9 cellular contexts compared by ENCODE assay signal in the genomic region with DNA sequence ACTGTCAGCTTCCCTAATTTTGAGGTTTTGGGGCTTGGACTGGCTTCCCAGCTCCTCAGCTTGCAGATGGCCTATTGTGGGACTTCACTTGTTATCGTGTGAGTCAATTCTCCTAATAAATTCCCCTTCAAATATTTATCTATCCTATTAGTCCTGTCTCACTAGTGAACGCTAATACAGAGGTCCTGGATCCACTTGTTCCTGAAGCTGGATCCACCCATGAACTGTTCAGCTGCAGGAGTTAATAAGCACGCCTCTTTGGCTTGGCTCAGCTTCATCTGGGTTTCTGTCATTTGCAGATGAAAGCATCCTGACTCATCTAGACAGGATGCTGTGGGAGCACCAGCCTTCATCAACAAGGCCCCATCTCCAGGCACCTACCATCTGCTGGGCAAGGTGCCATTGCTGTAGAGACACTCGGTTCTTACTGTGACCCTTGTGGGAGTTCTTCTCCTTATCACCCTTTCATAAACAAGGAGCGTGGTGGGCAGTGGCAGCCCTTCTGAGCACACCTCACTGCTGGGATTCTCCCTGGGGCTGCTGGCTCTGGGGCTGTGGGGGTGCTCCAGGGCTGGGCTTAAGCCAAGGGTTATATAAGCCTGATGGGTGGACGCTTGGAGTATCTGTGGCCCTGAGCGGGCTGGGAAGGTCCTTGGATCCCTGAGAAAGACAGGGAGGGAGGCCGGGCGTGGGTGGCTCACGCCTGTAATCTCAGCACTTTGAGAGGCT.
DNase-seq lines count a peak whose midpoint lies in the region; ATAC-seq and TF ChIP-seq lines count a peak whose summit lies in the region.
"Had no signal": no experiment of that assay in that cellular context is flagged by ENCODE, and none has a peak within 500 bp of the region (broad histone marks: within the 10 kb centered on the region; RNA-seq: fewer than 3 reads in every experiment).

No MANE protein-coding gene starts in this region.

- no peaks in the 10 kb centered on the region for H3K9me3 Mint-ChIP-seq in central memory CD8-positive, alpha-beta T cell
- H3K9me3 Mint-ChIP-seq: stimulated activated naive B cell treated with anti-CD40 and anti-IgM and Interleukin-4, amounts not matched to agents 10 μg/mL and 1 μg/mL and 100 μg/mL, for 72 hours had no signal

- peaks cover 7% of the 10 kb centered on the region for H3K36me3 Mint-ChIP-seq in central memory CD8-positive, alpha-beta T cell (ENCODE audit: insufficient read depth)
- H3K36me3 Mint-ChIP-seq: stimulated activated naive B cell treated with anti-CD40 and anti-IgM and Interleukin-4, amounts not matched to agents 10 μg/mL and 1 μg/mL and 100 μg/mL, for 72 hours had no signal

- H3K27me3 Mint-ChIP-seq in central memory CD8-positive, alpha-beta T cell: no peaks in the 10 kb centered on the region

- H3K4me1 Mint-ChIP-seq in central memory CD8-positive, alpha-beta T cell: peaks cover 37% of the 10 kb centered on the region

- TF ChIP-seq CTCF in GM13976 (IDR thresholded peaks at IDR 0.05; ENCODE audit: borderline replicate concordance, control extremely low read depth, extremely low read depth, insufficient read depth, missing control alignments): no peak

- ATAC-seq in central memory CD8-positive, alpha-beta T cell (replicated peaks; ENCODE audit: extremely low read depth, poor library complexity, severe bottlenecking): peak; percentile 88
- no peak for ATAC-seq in GM21717 (IDR thresholded peaks at IDR 0.05; ENCODE audit: unreplicated experiment)
- ATAC-seq in GM18858 (IDR thresholded peaks at IDR 0.05; ENCODE audit: unreplicated experiment): no peak

- peak overlapping the region; percentile 43 for H3K4me3 Mint-ChIP-seq in central memory CD8-positive, alpha-beta T cell
- H3K4me3 Mint-ChIP-seq: stimulated activated naive B cell treated with anti-CD40 and anti-IgM and Interleukin-4, amounts not matched to agents 10 μg/mL and 1 μg/mL and 100 μg/mL, for 72 hours had no signal

- in situ Hi-C loops in KBM-7 (cut with MboI; ENCODE audit: low pct_unique_long_range_greater_than_20kb, low sequenced_read_pairs): no loop called here
- in situ Hi-C loops in GM13976 (cut with MboI; ENCODE audit: low sequenced_read_pairs, unreplicated experiment): no loop called here

- DNase-seq in KBM-7 (peak; percentile 54), GM13976 (ENCODE audit: low spot score) (no peak), NCI-H82 treated with DMSO at 0.1 percent for 48 hours (lab: John Stamatoyannopoulos, UW; ENCODE audit: unreplicated experiment) (no peak)
- DNase-seq in activated CD4-positive, alpha-beta T cell treated with anti-CD3 and anti-CD28 coated beads for 48 hours: peak; percentile 83
- DNase-seq in central memory CD8-positive, alpha-beta T cell (ENCODE audit: low spot score in 2 of 2): peak in 1 of 2 donors; percentile 55
- peak; percentile 53 to 55 for DNase-seq in stimulated activated CD8-positive, alpha-beta memory T cell treated with anti-CD3 and anti-CD28 coated beads, Interleukin-4, amount 100 ng/mL, for 4 hours (ENCODE audit: low read depth in 2 of 2, low spot score in 1 of 2)
- DNase-seq: stimulated activated naive B cell treated with anti-CD40 and anti-IgM and Interleukin-4, amounts not matched to agents 10 μg/mL and 1 μg/mL and 100 μg/mL, for 72 hours had no signal

- peak overlapping the region; percentile 89 for H3K27ac Mint-ChIP-seq in central memory CD8-positive, alpha-beta T cell (ENCODE audit: low read depth)
- H3K27ac Mint-ChIP-seq: stimulated activated naive B cell treated with anti-CD40 and anti-IgM and Interleukin-4, amounts not matched to agents 10 μg/mL and 1 μg/mL and 100 μg/mL, for 72 hours had no signal

Comparison
In these comparisons a context has a peak if more than half of its experiments do, and no peak if none do; other contexts are left out.
1. DNase-seq: peak in KBM-7 (single experiment), activated CD4-positive, alpha-beta T cell treated with anti-CD3 and anti-CD28 coated beads for 48 hours (single experiment) and stimulated activated CD8-positive, alpha-beta memory T cell treated with anti-CD3 and anti-CD28 coated beads, Interleukin-4, amount 100 ng/mL, for 4 hours (2 of 2); none in GM13976 (single experiment) and NCI-H82 treated with DMSO at 0.1 percent for 48 hours (single experiment).